6 cellular contexts compared by ENCODE assay signal in genomic region chr9:35756275-35756742, GRCh38. TPM values are rescaled to one million over a fixed set of nuclear protein-coding genes. Genes with fewer than 3 reads are reported as not detected.
A peak's percentile ranks its signal among the peaks of the same experiment; 100 is the strongest.
DNase-seq lines count a peak whose midpoint lies in the region; ATAC-seq, FAIRE-seq and TF ChIP-seq lines count a peak whose summit lies in the region.

No MANE protein-coding gene starts in this region.

- intact Hi-C loops in endothelial cell of umbilical vein (cut with micrococcal nuclease), result loop anchor here (2.0 kb wide), 4 partner anchors 14 to 150 kb away; partner anchors contain the start of genes HRCT1 and SPAG8

- H3K4me3 ChIP-seq in endothelial cell of umbilical vein (replicated peaks in 1 of 3; ENCODE audit: insufficient read depth in 1 of 3, low read depth in 1 of 3, low read length in 3 of 3) (no peak overlapping the region), smooth muscle cell (peak overlapping the region; percentile 55)

- peak overlapping the region; percentile 97 for H3K27ac ChIP-seq in endothelial cell of umbilical vein (ENCODE audit: insufficient read depth, low read depth, low read length)
- no peak overlapping the region for H3K27ac ChIP-seq in smooth muscle cell (ENCODE audit: low read depth)

- no peak for DNase-seq in GM18507 (ENCODE audit: extremely low spot score, insufficient read length, low read depth)
- DNase-seq in T-cell, result peak in 19 of 34 experiments; percentile 66 to 83 (median 75)
- DNase-seq in endothelial cell of umbilical vein (ENCODE audit: low read depth, low spot score), result no peak
- no peak for DNase-seq in smooth muscle cell (lab: John Stamatoyannopoulos, UW; ENCODE audit: unreplicated experiment)
- no peak for DNase-seq in NCI-H2081 (lab: John Stamatoyannopoulos, UW)
- DNase-seq in RPMI8226, result no peak

- POLR2A ChIA-PET in T-cell (lab: Charles Lee), result interaction anchor here in 1 of 2 donors (0.5 kb wide), 2 partner anchors 26 to 32 kb away, joined by 3 to 6 read pairs; no protein-coding TSS in a partner anchor
- POLR2A ChIA-PET in endothelial cell of umbilical vein (lab: Charles Lee), result interaction anchor here (0.6 to 1.6 kb wide), 3 partner anchors 10 to 34 kb away, joined by 3 to 4 read pairs (median 3); partner anchors contain the start of genes CREB3 and TLN1

- H3K9me3 ChIP-seq in endothelial cell of umbilical vein (replicated peaks; ENCODE audit: control insufficient read depth, insufficient read depth, low read length), result no peaks in the 10 kb centered on the region
- no peaks in the 10 kb centered on the region for H3K9me3 ChIP-seq in smooth muscle cell (replicated peaks; ENCODE audit: low read depth)

- peak overlapping the region; percentile 88 to 94 (median 92) for H3K4me3 Mint-ChIP-seq in T-cell

- no peak for TF ChIP-seq POLR2A in endothelial cell of umbilical vein (IDR thresholded peaks at IDR 0.05; ENCODE audit: low read depth, low read length)

- peaks cover 91% of the 10 kb centered on the region for H3K4me1 ChIP-seq in endothelial cell of umbilical vein (ENCODE audit: control insufficient read depth, extremely low read depth, insufficient read depth, low read length)
- H3K4me1 ChIP-seq in smooth muscle cell (ENCODE audit: low read depth), result no peaks in the 10 kb centered on the region

- FAIRE-seq in GM18507 (lab: Jason Lieb, UNC), result peak; percentile 78
- no peak for FAIRE-seq in endothelial cell of umbilical vein (lab: Jason Lieb, UNC)

- peak overlapping the region; percentile 94 to 95 for H3K27ac Mint-ChIP-seq in T-cell

- BruUV-seq in endothelial cell of umbilical vein (replicated peaks; lab: Mats Ljungman, UMichigan), result TSS peak; percentile 15

- H4K20me1 ChIP-seq in endothelial cell of umbilical vein (replicated peaks; ENCODE audit: control insufficient read depth, extremely low read depth, insufficient read depth, low read length) (no peaks in the 10 kb centered on the region), smooth muscle cell (ENCODE audit: low read depth) (no peaks in the 10 kb centered on the region)

- no peaks in the 10 kb centered on the region for H3K9me1 ChIP-seq in endothelial cell of umbilical vein (replicated peaks; ENCODE audit: control insufficient read depth, extremely low read depth, insufficient read depth, low read length)

- peaks cover 31% of the 10 kb centered on the region for H3K36me3 Mint-ChIP-seq in T-cell

- CTCF ChIA-PET in T-cell (lab: Charles Lee) (interaction anchor here (0.6 to 2.4 kb wide), 16 partner anchors 8 to 155 kb away, joined by 3 to 13 read pairs (median 3); partner anchors contain the start of genes CCDC107 (in 1 of the 2), CREB3 (in 1 of the 2), GBA2 (in 1 of the 2) and RMRP (in 1 of the 2)), endothelial cell of umbilical vein (lab: Charles Lee) (interaction anchor here (0.7 to 7.2 kb wide), 15 partner anchors 8 to 150 kb away, joined by 3 to 62 read pairs (median 4); partner anchors contain the start of genes CREB3, HRCT1, SPAG8 and TLN1)

- peak in 1 of 4 experiments; percentile 95 for ATAC-seq in T-cell (replicated peaks in 1 of 4)

- peak; percentile 45 to 68 for TF ChIP-seq CTCF in endothelial cell of umbilical vein (IDR thresholded peaks at IDR 0.05; ENCODE audit: extremely low read depth in 1 of 2, insufficient read depth in 1 of 2, low read depth in 1 of 2, low read length in 2 of 2)
- TF ChIP-seq CTCF in smooth muscle cell (IDR thresholded peaks at IDR 0.05; ENCODE audit: borderline replicate concordance, insufficient read depth, poor library complexity, severe bottlenecking), result peak; percentile 36

- no peaks in the 10 kb centered on the region for H3K9me3 Mint-ChIP-seq in T-cell

- H3K9ac ChIP-seq in endothelial cell of umbilical vein (replicated peaks; ENCODE audit: extremely low read depth, insufficient read depth, low read length), result peak overlapping the region; percentile 41
- H3K9ac ChIP-seq in smooth muscle cell (ENCODE audit: low read depth), result no peak overlapping the region

- 64% methylated on average over 10 of the region's 10 CpGs for WGBS in smooth muscle cell (ENCODE audit: low lambda C conversion rate)

- H2AFZ ChIP-seq in endothelial cell of umbilical vein (ENCODE audit: low read depth, low read length) (no peak overlapping the region), smooth muscle cell (ENCODE audit: low read depth) (no peak overlapping the region)

- peaks cover 0 to 2% of the 10 kb centered on the region in 2 experiments for H3K36me3 ChIP-seq in endothelial cell of umbilical vein (ENCODE audit: control insufficient read depth in 2 of 2, extremely low read depth in 1 of 2, insufficient read depth in 2 of 2, low read length in 2 of 2)
- peaks cover 3% of the 10 kb centered on the region for H3K36me3 ChIP-seq in smooth muscle cell (ENCODE audit: low read depth)

- H3K79me2 ChIP-seq in endothelial cell of umbilical vein (ENCODE audit: control insufficient read depth, insufficient read depth, low read length), result peaks cover 7% of the 10 kb centered on the region
- H3K79me2 ChIP-seq in smooth muscle cell (ENCODE audit: low read depth), result no peaks in the 10 kb centered on the region

- peak overlapping the region; percentile 14 for H3K4me2 ChIP-seq in endothelial cell of umbilical vein (ENCODE audit: insufficient read depth, low read length)
- peak overlapping the region; percentile 86 for H3K4me2 ChIP-seq in smooth muscle cell

- H3F3A ChIP-seq in smooth muscle cell (ENCODE audit: low read depth), result no peaks in the 10 kb centered on the region

- H3K27me3 Mint-ChIP-seq in T-cell, result no peaks in the 10 kb centered on the region

- no peaks in the 10 kb centered on the region for H3K27me3 ChIP-seq in endothelial cell of umbilical vein (ENCODE audit: control insufficient read depth in 2 of 2, insufficient read depth in 2 of 2, low read length in 2 of 2)
- peaks cover 6% of the 10 kb centered on the region for H3K27me3 ChIP-seq in smooth muscle cell (ENCODE audit: low read depth)

- dilution Hi-C loops in endothelial cell of umbilical vein (cut with MboI; ENCODE audit: extremely low pct_ligation_motif_present, low sequenced_read_pairs), result no loop called here

- peaks cover 50 to 58% (median 53%) of the 10 kb centered on the region in 3 donors for H3K4me1 Mint-ChIP-seq in T-cell

RNA-seq across cellular contexts. Expression of gene MSMP, which starts 2.2 kb away (rescaled TPM):
- 1 to 10 TPM in 3 of 5 donors, not detected in 2; 1.6 to 5.1 (median 1.6) TPM for total RNA-seq in T-cell
- 18.8 and 25.6 TPM in 2 replicates for total RNA-seq in endothelial cell of umbilical vein
- polyA plus RNA-seq in endothelial cell of umbilical vein, result 23.5 and 29.0 TPM in 2 replicates
- polyA plus RNA-seq in endothelial cell of umbilical vein (2011; cell fraction: cytosol; rRNA removed), result 27.7 and 40.2 TPM in 2 replicates
- 9.9 and 11.8 TPM in 2 replicates for polyA plus RNA-seq in endothelial cell of umbilical vein (2011; cell fraction: nucleus; rRNA removed)
- 10.2 and 29.9 TPM in 2 replicates for polyA plus RNA-seq in endothelial cell of umbilical vein (2012)
- 7.9 and 10.8 TPM in 2 replicates for polyA minus RNA-seq in endothelial cell of umbilical vein
- polyA minus RNA-seq in endothelial cell of umbilical vein (2011; cell fraction: cytosol; rRNA and poly(A)+ RNA removed), result not detected
- 1.5 and 2.1 TPM in 2 replicates for polyA minus RNA-seq in endothelial cell of umbilical vein (2011; cell fraction: nucleus; rRNA and poly(A)+ RNA removed)
- not detected in 2 replicates for total RNA-seq in smooth muscle cell
- not detected in 2 replicates for polyA plus RNA-seq in smooth muscle cell

RNA-seq across cellular contexts. Expression of gene RGP1, which starts 7.2 kb away (rescaled TPM):
- 10 to 100 TPM; 20.6 to 36.5 (median 33.5) TPM for total RNA-seq in T-cell
- total RNA-seq in endothelial cell of umbilical vein, result 23.3 and 29.0 TPM in 2 replicates
- polyA plus RNA-seq in endothelial cell of umbilical vein, result 12.7 and 15.0 TPM in 2 replicates
- polyA plus RNA-seq in endothelial cell of umbilical vein (2011; cell fraction: cytosol; rRNA removed), result 14.6 and 14.8 TPM in 2 replicates
- 27.3 and 27.5 TPM in 2 replicates for polyA plus RNA-seq in endothelial cell of umbilical vein (2011; cell fraction: nucleus; rRNA removed)
- polyA plus RNA-seq in endothelial cell of umbilical vein (2012), result 18.4 and 19.7 TPM in 2 replicates
- polyA minus RNA-seq in endothelial cell of umbilical vein, result 26.0 and 31.2 TPM in 2 replicates
- 11.1 TPM for polyA minus RNA-seq in endothelial cell of umbilical vein (2011; cell fraction: cytosol; rRNA and poly(A)+ RNA removed)
- 13.8 and 14.8 TPM in 2 replicates for polyA minus RNA-seq in endothelial cell of umbilical vein (2011; cell fraction: nucleus; rRNA and poly(A)+ RNA removed)
- total RNA-seq in smooth muscle cell, result 15.3 and 18.3 TPM in 2 replicates
- polyA plus RNA-seq in smooth muscle cell, result 12.8 and 14.6 TPM in 2 replicates

RNA-seq across cellular contexts. Expression of gene GBA2, which starts 7.3 kb away (rescaled TPM):
- 10 to 100 TPM; 35.4 to 63.3 (median 60.1) TPM for total RNA-seq in T-cell
- 158 and 196 TPM in 2 replicates for total RNA-seq in endothelial cell of umbilical vein
- 99.9 and 110 TPM in 2 replicates for polyA plus RNA-seq in endothelial cell of umbilical vein
- polyA plus RNA-seq in endothelial cell of umbilical vein (2011; cell fraction: cytosol; rRNA removed), result 57.3 and 62.9 TPM in 2 replicates
- 939 and 994 TPM in 2 replicates for polyA plus RNA-seq in endothelial cell of umbilical vein (2011; cell fraction: nucleus; rRNA removed)
- 58.1 and 93.8 TPM in 2 replicates for polyA plus RNA-seq in endothelial cell of umbilical vein (2012)
- 156 and 170 TPM in 2 replicates for polyA minus RNA-seq in endothelial cell of umbilical vein
- 13.1 TPM for polyA minus RNA-seq in endothelial cell of umbilical vein (2011; cell fraction: cytosol; rRNA and poly(A)+ RNA removed)
- 228 TPM in 2 replicates for polyA minus RNA-seq in endothelial cell of umbilical vein (2011; cell fraction: nucleus; rRNA and poly(A)+ RNA removed)
- total RNA-seq in smooth muscle cell, result 33.8 and 37.8 TPM in 2 replicates
- polyA plus RNA-seq in smooth muscle cell, result 35.3 and 52.7 TPM in 2 replicates

RNA-seq across cellular contexts. Expression of gene CREB3, which starts 23.8 kb away (rescaled TPM):
- total RNA-seq in T-cell, result 10 to 100 TPM; 15.9 to 22.6 (median 19.3) TPM
- 36.4 and 39.8 TPM in 2 replicates for total RNA-seq in endothelial cell of umbilical vein
- 45.9 and 52.1 TPM in 2 replicates for polyA plus RNA-seq in endothelial cell of umbilical vein
- polyA plus RNA-seq in endothelial cell of umbilical vein (2011; cell fraction: cytosol; rRNA removed), result 32.2 and 36.2 TPM in 2 replicates
- polyA plus RNA-seq in endothelial cell of umbilical vein (2011; cell fraction: nucleus; rRNA removed), result 20.0 and 24.0 TPM in 2 replicates
- 45.9 and 48.2 TPM in 2 replicates for polyA plus RNA-seq in endothelial cell of umbilical vein (2012)
- polyA minus RNA-seq in endothelial cell of umbilical vein, result 18.5 and 19.4 TPM in 2 replicates
- 13.6 TPM for polyA minus RNA-seq in endothelial cell of umbilical vein (2011; cell fraction: cytosol; rRNA and poly(A)+ RNA removed)
- polyA minus RNA-seq in endothelial cell of umbilical vein (2011; cell fraction: nucleus; rRNA and poly(A)+ RNA removed), result 7.0 and 9.1 TPM in 2 replicates
- 66.9 and 73.5 TPM in 2 replicates for total RNA-seq in smooth muscle cell
- polyA plus RNA-seq in smooth muscle cell, result 81.0 and 99.2 TPM in 2 replicates

RNA-seq across cellular contexts. Expression of gene TLN1, which starts 24.3 kb away (rescaled TPM):
- 100 to 1,000 TPM; 229 to 366 (median 294) TPM for total RNA-seq in T-cell
- 424 and 450 TPM in 2 replicates for total RNA-seq in endothelial cell of umbilical vein
- polyA plus RNA-seq in endothelial cell of umbilical vein, result 120 and 137 TPM in 2 replicates
- polyA plus RNA-seq in endothelial cell of umbilical vein (2011; cell fraction: cytosol; rRNA removed), result 213 and 223 TPM in 2 replicates
- 252 and 278 TPM in 2 replicates for polyA plus RNA-seq in endothelial cell of umbilical vein (2011; cell fraction: nucleus; rRNA removed)
- polyA plus RNA-seq in endothelial cell of umbilical vein (2012), result 255 and 266 TPM in 2 replicates
- polyA minus RNA-seq in endothelial cell of umbilical vein, result 647 and 685 TPM in 2 replicates
- 119 TPM for polyA minus RNA-seq in endothelial cell of umbilical vein (2011; cell fraction: cytosol; rRNA and poly(A)+ RNA removed)
- 163 and 201 TPM in 2 replicates for polyA minus RNA-seq in endothelial cell of umbilical vein (2011; cell fraction: nucleus; rRNA and poly(A)+ RNA removed)
- total RNA-seq in smooth muscle cell, result 130 and 150 TPM in 2 replicates
- polyA plus RNA-seq in smooth muscle cell, result 112 and 145 TPM in 2 replicates

Comparison
In these comparisons a context has a peak if more than half of its experiments do, and no peak if none do; other contexts are left out.
1. DNase-seq: peak in T-cell (19 of 34); none in GM18507 (single experiment), endothelial cell of umbilical vein (single experiment), smooth muscle cell (single experiment), NCI-H2081 (0 of 2) and RPMI8226 (single experiment).